Comparison of ENCODE assay signal across 20 cellular contexts in genomic region chr16:2527784-2528100, GRCh38. TPM values are rescaled to one million over a fixed set of nuclear protein-coding genes. Genes with fewer than 3 reads are reported as not detected.
"Had no signal": no experiment of that assay in that cellular context is flagged by ENCODE, and none has a peak within 500 bp of the region (broad histone marks: within the 10 kb centered on the region; RNA-seq: fewer than 3 reads in every experiment).

No MANE protein-coding gene starts in this region.

- FAIRE-seq: pancreas, urothelium cell line had no signal

- H3K4me3 ChIP-seq: dorsolateral prefrontal cortex, pancreas, stomach, thoracic aorta had no signal

- H3K27me3 ChIP-seq: dorsolateral prefrontal cortex, pancreas, stomach had no signal

- DNase-seq: cortex of kidney; effector CD8-positive, alpha-beta T cell; foreskin melanocyte; head of caudate nucleus; hippocampal formation; kidney glomerular epithelial cell; naive thymus-derived CD8-positive, alpha-beta T cell; nucleus accumbens; stimulated activated naive CD4-positive, alpha-beta T cell; stomach; substantia nigra; trophoblast cell had no signal

- H3K9me3 ChIP-seq: pancreas, stomach, thoracic aorta had no signal

- ATAC-seq: left lobe of liver; naive thymus-derived CD8-positive, alpha-beta T cell; pancreas; sciatic nerve had no signal

- H3K27ac ChIP-seq: pancreas, stomach, thoracic aorta had no signal

RNA-seq across cellular contexts. Expression of gene CEMP1, which starts 3.5 kb away (rescaled TPM):
- total RNA-seq: mesenteric fat pad, sciatic nerve, skeletal muscle tissue had no signal
